ENCODE assay signal across 8 cellular contexts in genomic region chr15:88255496-88256171, GRCh38. TPM values are rescaled to one million over a fixed set of nuclear protein-coding genes. Genes with fewer than 3 reads are reported as not detected.
A peak's percentile ranks its signal among the peaks of the same experiment; 100 is the strongest.
DNase-seq lines count a peak whose midpoint lies in the region; ATAC-seq and TF ChIP-seq lines count a peak whose summit lies in the region.

No MANE protein-coding gene starts in this region.

- no peak overlapping the region for H3K4me3 ChIP-seq in fibroblast of villous mesenchyme (ENCODE audit: low read depth, low read length)

- peak; percentile 21 for DNase-seq in Daoy (ENCODE audit: low read depth)
- DNase-seq in RPMI8226: peak; percentile 45
- DNase-seq in fibroblast of villous mesenchyme (ENCODE audit: low read depth): peak; percentile 16
- no peak for DNase-seq in omental fat pad (ENCODE audit: low spot score)
- no peak for DNase-seq in SHP77 (lab: John Stamatoyannopoulos, UW)
- no peak for DNase-seq in NOMO-1 treated with DMSO at 0.1 percent for 48 hours (lab: John Stamatoyannopoulos, UW; ENCODE audit: unreplicated experiment)

- TF ChIP-seq CTCF in fibroblast of villous mesenchyme (IDR thresholded peaks at IDR 0.05; ENCODE audit: insufficient read depth, low read depth, low read length) (no peak), omental fat pad (IDR thresholded peaks at IDR 0.05) (no peak)

- ATAC-seq in omental fat pad (ENCODE audit: low FRiP score) (peak; percentile 90), HG02938 (IDR thresholded peaks at IDR 0.05; ENCODE audit: unreplicated experiment) (no peak), HG03175 (IDR thresholded peaks at IDR 0.05; ENCODE audit: unreplicated experiment) (no peak)

RNA-seq across cellular contexts. Expression of gene NTRK3, which starts 0.9 kb away (rescaled TPM):
- 0.39 and 0.80 TPM in 2 replicates for total RNA-seq in Daoy (2014; rRNA removed; shearing (Covaris generic))
- total RNA-seq in fibroblast of villous mesenchyme: 0.32 TPM in 1 of 2 replicates, not detected in the other
- 1 to 10 TPM in 3 of 4 donors, under 1 TPM in 1; 0.75 to 5.2 (median 3.6) TPM for total RNA-seq in omental fat pad

Comparison
In these comparisons a context has a peak if more than half of its experiments do, and no peak if none do; other contexts are left out.
1. DNase-seq: peak in Daoy (single experiment), RPMI8226 (single experiment) and fibroblast of villous mesenchyme (single experiment); none in omental fat pad (single experiment), SHP77 (0 of 2) and NOMO-1 treated with DMSO at 0.1 percent for 48 hours (single experiment).